6 cellular contexts compared by ENCODE assay signal in genomic region chr1:32199717-32200072, GRCh38. TPM values are rescaled to one million over a fixed set of nuclear protein-coding genes. Genes with fewer than 3 reads are reported as not detected.
A peak's percentile ranks its signal among the peaks of the same experiment; 100 is the strongest.
DNase-seq lines count a peak whose midpoint lies in the region; ATAC-seq and TF ChIP-seq lines count a peak whose summit lies in the region.

No MANE protein-coding gene starts in this region.

- H3K4me3 ChIP-seq in OCI-LY7 (ENCODE audit: low read depth, low read length, poor library complexity, severe bottlenecking): peak overlapping the region; percentile 73
- peak overlapping the region; percentile 41 for H3K4me3 ChIP-seq in right cardiac atrium (ENCODE audit: low read length)
- H3K4me3 ChIP-seq in upper lobe of right lung: no peak overlapping the region

- CTCF ChIA-PET in CD4-positive, alpha-beta T cell (lab: Charles Lee): interaction anchor here (0.5 to 1.4 kb wide), 3 partner anchors 16 to 49 kb away, joined by 3 to 8 read pairs (median 3); no protein-coding TSS in a partner anchor
- CTCF ChIA-PET in OCI-LY7 (lab: Charles Lee; ENCODE audit: unreplicated experiment): no interaction called here

- peak overlapping the region; percentile 97 for H3K27ac ChIP-seq in CD4-positive, alpha-beta T cell (ENCODE audit: low read depth, low read length)
- peak overlapping the region; percentile 56 for H3K27ac ChIP-seq in OCI-LY7 (ENCODE audit: low read depth, low read length, poor library complexity, severe bottlenecking)
- H3K27ac ChIP-seq in right cardiac atrium (ENCODE audit: low read length): peak overlapping the region; percentile 49
- H3K27ac ChIP-seq in upper lobe of right lung: peak overlapping the region; percentile 63

- no peaks in the 10 kb centered on the region for H3K9me3 ChIP-seq in CD4-positive, alpha-beta T cell (ENCODE audit: control insufficient read depth, low read length)
- no peaks in the 10 kb centered on the region for H3K9me3 ChIP-seq in OCI-LY7 (ENCODE audit: low read length)
- H3K9me3 ChIP-seq in right cardiac atrium (ENCODE audit: control insufficient read depth, low read length): no peaks in the 10 kb centered on the region
- no peaks in the 10 kb centered on the region for H3K9me3 ChIP-seq in upper lobe of right lung

- no peak for DNase-seq in CD4-positive, alpha-beta T cell
- DNase-seq in OCI-LY7 (ENCODE audit: low spot score) (no peak), right cardiac atrium (peak; percentile 67 to 88 (median 86)), upper lobe of right lung (no peak), CD1c-positive myeloid dendritic cell (ENCODE audit: extremely low spot score) (no peak)

- no TSS peak for BruUV-seq in OCI-LY7 (replicated peaks; lab: Mats Ljungman, UMichigan)

- 36% methylated on average over 6 of the region's 6 CpGs for WGBS in right cardiac atrium

- peak overlapping the region; percentile 80 for H3K4me2 ChIP-seq in OCI-LY7 (ENCODE audit: low read length)

- no peak overlapping the region for H2AFZ ChIP-seq in OCI-LY7 (ENCODE audit: low read length)

- no peaks in the 10 kb centered on the region for H3K79me2 ChIP-seq in OCI-LY7 (ENCODE audit: insufficient read depth, low read depth, low read length)

- H3K4me1 Mint-ChIP-seq in CD4-positive, alpha-beta T cell (ENCODE audit: low read depth): peaks cover 68% of the 10 kb centered on the region

- H3K9me2 ChIP-seq in OCI-LY7 (ENCODE audit: insufficient read depth, low read length): no peaks in the 10 kb centered on the region

- no peak for ATAC-seq in CD4-positive, alpha-beta T cell (ENCODE audit: poor library complexity)
- ATAC-seq in right cardiac atrium (peak; percentile 42 to 51), upper lobe of right lung (no peak), HG03460 (IDR thresholded peaks at IDR 0.05; ENCODE audit: unreplicated experiment) (no peak)

- H3K9me3 Mint-ChIP-seq in CD4-positive, alpha-beta T cell: no peaks in the 10 kb centered on the region

- H3K27ac Mint-ChIP-seq in CD4-positive, alpha-beta T cell: peak overlapping the region; percentile 95

- peaks cover 39% of the 10 kb centered on the region for H3K4me1 ChIP-seq in OCI-LY7 (ENCODE audit: insufficient read depth, low read length, poor library complexity, severe bottlenecking)
- peaks cover 15% of the 10 kb centered on the region for H3K4me1 ChIP-seq in right cardiac atrium (ENCODE audit: control insufficient read depth, insufficient read depth, low read length)
- peaks cover 21% of the 10 kb centered on the region for H3K4me1 ChIP-seq in upper lobe of right lung

- H3K36me3 Mint-ChIP-seq in CD4-positive, alpha-beta T cell (ENCODE audit: low read depth): peaks cover 48% of the 10 kb centered on the region

- no peaks in the 10 kb centered on the region for H3K27me3 ChIP-seq in CD4-positive, alpha-beta T cell (ENCODE audit: control insufficient read depth, insufficient read depth, low read length)
- H3K27me3 ChIP-seq in right cardiac atrium (ENCODE audit: control insufficient read depth, insufficient read depth) (no peaks in the 10 kb centered on the region), upper lobe of right lung (no peaks in the 10 kb centered on the region)

- peak overlapping the region; percentile 82 for H3K4me3 Mint-ChIP-seq in CD4-positive, alpha-beta T cell

- POLR2A ChIA-PET in CD4-positive, alpha-beta T cell (lab: Charles Lee): interaction anchor here (0.8 to 3.5 kb wide), 12 partner anchors 19 to 195 kb away, joined by 3 to 41 read pairs (median 8); partner anchors contain the start of genes BSDC1, HDAC1, KPNA6 and LCK
- POLR2A ChIA-PET in OCI-LY7 (lab: Charles Lee): interaction anchor here (0.6 kb wide), 1 partner anchor 261 kb away, joined by 3 read pairs; no protein-coding TSS in a partner anchor

- no peaks in the 10 kb centered on the region for H3K27me3 Mint-ChIP-seq in CD4-positive, alpha-beta T cell

- intact Hi-C loops in CD4-positive, alpha-beta T cell (cut with DNase I, micrococcal nuclease): loop anchor here (2.0 to 10.0 kb wide), 5 partner anchors 19 to 555 kb away; partner anchors contain the start of genes HDAC1 (in 1 of the 2), KPNA6 (in 1 of the 2), LCK (in 1 of the 2) and PEF1 (in 1 of the 2)
- intact Hi-C loops in OCI-LY7 (cut with micrococcal nuclease; ENCODE audit: unreplicated experiment): no loop called here
- intact Hi-C loops in right cardiac atrium (cut with DNase I): no loop called here
- intact Hi-C loops in upper lobe of right lung (cut with DNase I): no loop called here

- H3K36me3 ChIP-seq in OCI-LY7 (ENCODE audit: insufficient read depth, low read length): peaks cover 46% of the 10 kb centered on the region
- H3K36me3 ChIP-seq in upper lobe of right lung: peaks cover 30% of the 10 kb centered on the region

- no peaks in the 10 kb centered on the region for H4K20me1 ChIP-seq in OCI-LY7 (ENCODE audit: insufficient read depth, low read length)

- no peak for TF ChIP-seq CTCF in CD4-positive, alpha-beta T cell (IDR thresholded peaks at IDR 0.05)
- TF ChIP-seq CTCF in OCI-LY7 (conservative IDR thresholded peaks at IDR 0.05; ENCODE audit: low read length) (no peak), upper lobe of right lung (IDR thresholded peaks at IDR 0.05) (no peak)

RNA-seq across cellular contexts. Expression of gene CCDC28B, which starts 0.7 kb away (rescaled TPM):
- total RNA-seq in CD4-positive, alpha-beta T cell: 1 to 10 TPM; 4.0 to 5.7 TPM
- 28.3 and 32.8 TPM in 2 replicates for total RNA-seq in OCI-LY7 (2014; rRNA removed; shearing (Covaris generic))
- total RNA-seq in OCI-LY7 (2022): 53.4 and 54.4 TPM in 2 replicates
- total RNA-seq in right cardiac atrium: 10 to 100 TPM in 3 of 4 donors, 1 to 10 TPM in 1; 8.0 to 18.4 (median 14.5) TPM
- polyA plus RNA-seq in right cardiac atrium: 26.9 TPM
- total RNA-seq in upper lobe of right lung: 2.7 TPM

RNA-seq across cellular contexts. Expression of gene IQCC, which starts 5.8 kb away (rescaled TPM):
- 1 to 10 TPM; 2.4 to 3.2 TPM for total RNA-seq in CD4-positive, alpha-beta T cell
- 12.1 and 14.5 TPM in 2 replicates for total RNA-seq in OCI-LY7 (2014; rRNA removed; shearing (Covaris generic))
- total RNA-seq in OCI-LY7 (2022) (8.0 and 8.4 TPM in 2 replicates), right cardiac atrium (1 to 10 TPM in 3 of 4 donors, under 1 TPM in 1; 0.81 to 1.5 (median 1.5) TPM), upper lobe of right lung (1.2 TPM)
- polyA plus RNA-seq in right cardiac atrium: 1.00 TPM

RNA-seq across cellular contexts. Expression of gene DCDC2B, which starts 9.2 kb away (rescaled TPM):
- total RNA-seq in CD4-positive, alpha-beta T cell: under 1 TPM in 1 of 2 experiments, not detected in 1; 0.14 TPM
- 0.06 and 0.15 TPM in 2 replicates for total RNA-seq in OCI-LY7 (2014; rRNA removed; shearing (Covaris generic))
- total RNA-seq in OCI-LY7 (2022) (0.26 and 0.29 TPM in 2 replicates), right cardiac atrium (not detected), upper lobe of right lung (not detected)
- polyA plus RNA-seq in right cardiac atrium: 0.05 TPM

RNA-seq across cellular contexts. Expression of gene TXLNA, which starts 20.2 kb away (rescaled TPM):
- 1 to 10 TPM; 6.3 to 6.4 TPM for total RNA-seq in CD4-positive, alpha-beta T cell
- total RNA-seq in OCI-LY7 (2014; rRNA removed; shearing (Covaris generic)): 42.0 and 47.5 TPM in 2 replicates
- total RNA-seq in OCI-LY7 (2022) (46.4 and 47.3 TPM in 2 replicates), right cardiac atrium (10 to 100 TPM; 18.5 to 29.4 (median 21.2) TPM), upper lobe of right lung (47.5 TPM)
- 13.8 TPM for polyA plus RNA-seq in right cardiac atrium

RNA-seq across cellular contexts. Expression of gene TMEM234, which starts 22.5 kb away (rescaled TPM):
- 10 to 100 TPM; 11.5 to 12.8 TPM for total RNA-seq in CD4-positive, alpha-beta T cell
- 14.9 and 17.1 TPM in 2 replicates for total RNA-seq in OCI-LY7 (2014; rRNA removed; shearing (Covaris generic))
- total RNA-seq in OCI-LY7 (2022) (17.5 and 24.5 TPM in 2 replicates), right cardiac atrium (10 to 100 TPM in 3 of 4 donors, 1 to 10 TPM in 1; 9.1 to 14.4 (median 13.9) TPM), upper lobe of right lung (22.3 TPM)
- polyA plus RNA-seq in right cardiac atrium: 13.6 TPM

Comparison
In these comparisons a context has a peak if more than half of its experiments do, and no peak if none do; other contexts are left out.
1. ATAC-seq: peak in right cardiac atrium (2 of 2); none in CD4-positive, alpha-beta T cell (single experiment), upper lobe of right lung (single experiment) and HG03460 (single experiment).
2. DNase-seq: peak in right cardiac atrium (3 of 3); none in CD4-positive, alpha-beta T cell (0 of 10), OCI-LY7 (single experiment), upper lobe of right lung (single experiment) and CD1c-positive myeloid dendritic cell (single experiment).
3. intact Hi-C loops: an anchor here in CD4-positive, alpha-beta T cell (2.0 to 10.0 kb wide); none called in OCI-LY7, right cardiac atrium and upper lobe of right lung.
4. Peak in every context shown above with its lines, with median percentiles within 50 percentile points of each other: H3K27ac ChIP-seq.